Comparison of ENCODE assay signal across 1 cellular context in the genomic region with DNA sequence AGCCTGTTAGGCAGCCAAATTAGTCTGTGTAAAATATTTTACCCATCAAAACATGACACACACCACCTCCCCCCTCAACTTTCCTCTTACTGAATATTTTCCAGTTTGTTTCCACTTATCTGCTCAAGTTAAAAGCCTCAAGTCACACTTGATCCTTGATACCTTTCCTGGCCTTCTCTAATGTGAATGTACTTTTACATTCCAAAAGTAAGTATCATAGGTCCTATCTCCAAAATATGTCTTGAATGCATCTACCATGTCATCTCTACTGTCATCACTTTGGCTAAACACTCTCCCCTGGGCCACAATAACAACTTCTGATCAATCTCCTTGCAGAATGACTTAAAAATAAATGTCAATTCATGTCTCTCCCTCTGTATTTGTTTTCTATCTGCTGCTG.
TF ChIP-seq lines count a peak whose summit lies in the region.

No MANE protein-coding gene starts in this region.

TF ChIP-seq in IMR-90, 13 proteins besides CTCF, POLR2A, EP300 and RAD21 (continued from another document):
- TF ChIP-seq, protein P1, sequence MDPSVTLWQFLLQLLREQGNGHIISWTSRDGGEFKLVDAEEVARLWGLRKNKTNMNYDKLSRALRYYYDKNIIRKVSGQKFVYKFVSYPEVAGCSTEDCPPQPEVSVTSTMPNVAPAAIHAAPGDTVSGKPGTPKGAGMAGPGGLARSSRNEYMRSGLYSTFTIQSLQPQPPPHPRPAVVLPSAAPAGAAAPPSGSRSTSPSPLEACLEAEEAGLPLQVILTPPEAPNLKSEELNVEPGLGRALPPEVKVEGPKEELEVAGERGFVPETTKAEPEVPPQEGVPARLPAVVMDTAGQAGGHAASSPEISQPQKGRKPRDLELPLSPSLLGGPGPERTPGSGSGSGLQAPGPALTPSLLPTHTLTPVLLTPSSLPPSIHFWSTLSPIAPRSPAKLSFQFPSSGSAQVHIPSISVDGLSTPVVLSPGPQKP (IDR thresholded peaks at IDR 0.05; ENCODE audit: borderline replicate concordance, low read depth, low read length), result no peak
